In genomic region chr19:44999131-44999925, GRCh38 we compare ENCODE assay signal across 9 cellular contexts. TPM values are rescaled to one million over a fixed set of nuclear protein-coding genes. Genes with fewer than 3 reads are reported as not detected.
DNase-seq lines count a peak whose midpoint lies in the region; ATAC-seq and TF ChIP-seq lines count a peak whose summit lies in the region.
"Not testable (repeated sequence)": the region's sequence is repeated elsewhere in the genome, so short reads cannot be mapped to it uniquely, and the experiment has no call there.
"Had no signal": no experiment of that assay in that cellular context is flagged by ENCODE, and none has a peak within 500 bp of the region (broad histone marks: within the 10 kb centered on the region; RNA-seq: fewer than 3 reads in every experiment).

No MANE protein-coding gene starts in this region.

- not testable (repeated sequence) for H3K4me3 ChIP-seq in CD8-positive, alpha-beta T cell (ENCODE audit: low read depth, low read length); naive thymus-derived CD4-positive, alpha-beta T cell (ENCODE audit: low read length)
- peak overlapping the region; percentile 62 for H3K4me3 ChIP-seq in OCI-LY7 (ENCODE audit: low read depth, low read length, poor library complexity, severe bottlenecking)

- H3K9me3 Mint-ChIP-seq in CD8-positive, alpha-beta T cell; activated CD4-positive, alpha-beta memory T cell treated with anti-CD3 and anti-CD28 coated beads for 36 hours; central memory CD8-positive, alpha-beta T cell; naive thymus-derived CD4-positive, alpha-beta T cell: not testable (repeated sequence)

- DNase-seq in CD8-positive, alpha-beta T cell; activated CD4-positive, alpha-beta memory T cell treated with anti-CD3 and anti-CD28 coated beads for 36 hours; central memory CD8-positive, alpha-beta T cell (ENCODE audit: low spot score in 2 of 2); naive thymus-derived CD4-positive, alpha-beta T cell: not testable (repeated sequence)
- peak; percentile 88 for DNase-seq in OCI-LY7 (ENCODE audit: low spot score)

- POLR2A ChIA-PET in CD8-positive, alpha-beta T cell (lab: Charles Lee) = interaction anchor here (1.0 kb wide), 1 partner anchor 7 kb away, joined by 4 read pairs; no protein-coding TSS in a partner anchor
- POLR2A ChIA-PET in OCI-LY7 (lab: Charles Lee) = interaction anchor here (0.6 to 1.5 kb wide), 7 partner anchors 9 to 93 kb away, joined by 3 to 6 read pairs (median 4); partner anchors contain the start of gene CLASRP
- POLR2A ChIA-PET in activated CD4-positive, alpha-beta memory T cell treated with anti-CD3 and anti-CD28 coated beads for 36 hours (lab: Charles Lee) = interaction anchor here (0.6 to 0.7 kb wide), 2 partner anchors 39 to 144 kb away, joined by 3 read pairs; no protein-coding TSS in a partner anchor
- POLR2A ChIA-PET in naive thymus-derived CD4-positive, alpha-beta T cell (lab: Charles Lee) = interaction anchor here (1.6 to 3.0 kb wide), 2 partner anchors 40 to 42 kb away, joined by 5 to 18 read pairs; partner anchors contain the start of gene CLASRP

- H3K27ac Mint-ChIP-seq in CD8-positive, alpha-beta T cell = peak overlapping the region; percentile 37
- H3K27ac Mint-ChIP-seq in activated CD4-positive, alpha-beta memory T cell treated with anti-CD3 and anti-CD28 coated beads for 36 hours = peak overlapping the region; percentile 81
- H3K27ac Mint-ChIP-seq in central memory CD8-positive, alpha-beta T cell (ENCODE audit: low read depth) = peak overlapping the region; percentile 98
- H3K27ac Mint-ChIP-seq in naive thymus-derived CD4-positive, alpha-beta T cell = peak overlapping the region in 8 of 9 donors; percentile 23 to 99 (median 94)

- H2AFZ ChIP-seq in OCI-LY7 (ENCODE audit: low read length) = peak overlapping the region; percentile 48; the same call in 1 of the 2 replicates

- not testable (repeated sequence) for H4K20me1 ChIP-seq in OCI-LY7 (ENCODE audit: insufficient read depth, low read length)

- H3K27me3 ChIP-seq in CD8-positive, alpha-beta T cell (ENCODE audit: insufficient read depth, low read length); naive thymus-derived CD4-positive, alpha-beta T cell (ENCODE audit: control insufficient read depth in 2 of 2, insufficient read depth in 2 of 2, low read length in 2 of 2): not testable (repeated sequence)

- not testable (repeated sequence) for H3K36me3 ChIP-seq in CD8-positive, alpha-beta T cell (ENCODE audit: insufficient read depth, low read length); naive thymus-derived CD4-positive, alpha-beta T cell (ENCODE audit: control insufficient read depth in 2 of 3, insufficient read depth in 3 of 3, low read length in 3 of 3)
- H3K36me3 ChIP-seq in OCI-LY7 (ENCODE audit: insufficient read depth, low read length) = peaks cover 14% of the 10 kb centered on the region

- peaks cover 15% of the 10 kb centered on the region; the same call in 1 of the 2 replicates for H3K79me2 ChIP-seq in OCI-LY7 (ENCODE audit: insufficient read depth, low read depth, low read length)

- BruUV-seq in OCI-LY7 (replicated peaks; lab: Mats Ljungman, UMichigan) = not testable (repeated sequence)

- H3K4me1 Mint-ChIP-seq in CD8-positive, alpha-beta T cell (ENCODE audit: low read depth) = peaks cover 13% of the 10 kb centered on the region
- peaks cover 18% of the 10 kb centered on the region for H3K4me1 Mint-ChIP-seq in activated CD4-positive, alpha-beta memory T cell treated with anti-CD3 and anti-CD28 coated beads for 36 hours (ENCODE audit: low read depth)
- peaks cover 16% of the 10 kb centered on the region for H3K4me1 Mint-ChIP-seq in central memory CD8-positive, alpha-beta T cell
- H3K4me1 Mint-ChIP-seq in naive thymus-derived CD4-positive, alpha-beta T cell = peaks cover 6 to 25% (median 12%) of the 10 kb centered on the region in 7 donors

- ATAC-seq in CD8-positive, alpha-beta T cell; central memory CD8-positive, alpha-beta T cell (replicated peaks; ENCODE audit: extremely low read depth, poor library complexity, severe bottlenecking); naive thymus-derived CD4-positive, alpha-beta T cell: not testable (repeated sequence)

- TF ChIP-seq CTCF in CD8-positive, alpha-beta T cell (IDR thresholded peaks at IDR 0.05); OCI-LY7 (conservative IDR thresholded peaks at IDR 0.05; ENCODE audit: low read length): not testable (repeated sequence)

- CTCF ChIA-PET in CD8-positive, alpha-beta T cell (lab: Charles Lee) = interaction anchor here (0.9 kb wide), 1 partner anchor 61 kb away, joined by 3 read pairs; no protein-coding TSS in a partner anchor
- CTCF ChIA-PET in OCI-LY7 (lab: Charles Lee; ENCODE audit: unreplicated experiment) = interaction anchor here (0.5 kb wide), 1 partner anchor 132 kb away, joined by 3 read pairs; no protein-coding TSS in a partner anchor
- CTCF ChIA-PET in activated CD4-positive, alpha-beta memory T cell treated with anti-CD3 and anti-CD28 coated beads for 36 hours (lab: Charles Lee) = interaction anchor here (1.8 to 2.0 kb wide), 2 partner anchors 10 to 60 kb away, joined by 9 read pairs; no protein-coding TSS in a partner anchor
- CTCF ChIA-PET in naive thymus-derived CD4-positive, alpha-beta T cell (lab: Charles Lee) = interaction anchor here (0.6 to 1.1 kb wide), 2 partner anchors 9 to 20 kb away, joined by 3 read pairs; no protein-coding TSS in a partner anchor

- peaks cover 10% of the 10 kb centered on the region for H3K4me1 ChIP-seq in CD8-positive, alpha-beta T cell (ENCODE audit: insufficient read depth, low read length)
- peaks cover 70% of the 10 kb centered on the region for H3K4me1 ChIP-seq in OCI-LY7 (ENCODE audit: insufficient read depth, low read length, poor library complexity, severe bottlenecking)
- peaks cover 8 to 13% of the 10 kb centered on the region in 2 donors for H3K4me1 ChIP-seq in naive thymus-derived CD4-positive, alpha-beta T cell (ENCODE audit: control insufficient read depth in 2 of 2, insufficient read depth in 2 of 2, low read length in 2 of 2)

- not testable (repeated sequence) for H3K27ac ChIP-seq in CD8-positive, alpha-beta T cell (ENCODE audit: low read depth, low read length); naive thymus-derived CD4-positive, alpha-beta T cell (ENCODE audit: low read depth, low read length)
- H3K27ac ChIP-seq in OCI-LY7 (ENCODE audit: low read depth, low read length, poor library complexity, severe bottlenecking) = peak overlapping the region; percentile 96

- H3K9me3 ChIP-seq in CD8-positive, alpha-beta T cell (ENCODE audit: low read length); OCI-LY7 (ENCODE audit: low read length); naive thymus-derived CD4-positive, alpha-beta T cell (ENCODE audit: control insufficient read depth in 2 of 3, low read length in 3 of 3): not testable (repeated sequence)

- not testable (repeated sequence) for H3K9me2 ChIP-seq in OCI-LY7 (ENCODE audit: insufficient read depth, low read length)

- H3K36me3 Mint-ChIP-seq in CD8-positive, alpha-beta T cell; activated CD4-positive, alpha-beta memory T cell treated with anti-CD3 and anti-CD28 coated beads for 36 hours; naive thymus-derived CD4-positive, alpha-beta T cell: not testable (repeated sequence)
- H3K36me3 Mint-ChIP-seq in central memory CD8-positive, alpha-beta T cell (ENCODE audit: insufficient read depth) = peaks cover 33% of the 10 kb centered on the region

- intact Hi-C loops in CD8-positive, alpha-beta T cell (cut with DNase I, micrococcal nuclease); activated CD4-positive, alpha-beta memory T cell treated with anti-CD3 and anti-CD28 coated beads for 36 hours (cut with micrococcal nuclease); naive thymus-derived CD4-positive, alpha-beta T cell (cut with micrococcal nuclease): not testable (repeated sequence)
- intact Hi-C loops in OCI-LY7 (cut with micrococcal nuclease; ENCODE audit: unreplicated experiment) = loop anchor here (1.0 to 5.0 kb wide), 4 partner anchors 17 to 138 kb away; partner anchors contain the start of genes GEMIN7 and ZNF296

- H3K4me2 ChIP-seq in OCI-LY7 (ENCODE audit: low read length) = peak overlapping the region; percentile 92

- H3K27me3 Mint-ChIP-seq in CD8-positive, alpha-beta T cell (ENCODE audit: low read depth); activated CD4-positive, alpha-beta memory T cell treated with anti-CD3 and anti-CD28 coated beads for 36 hours; central memory CD8-positive, alpha-beta T cell; naive thymus-derived CD4-positive, alpha-beta T cell: not testable (repeated sequence)

- H3K4me3 Mint-ChIP-seq in CD8-positive, alpha-beta T cell; activated CD4-positive, alpha-beta memory T cell treated with anti-CD3 and anti-CD28 coated beads for 36 hours: not testable (repeated sequence)
- peak overlapping the region; percentile 25 for H3K4me3 Mint-ChIP-seq in central memory CD8-positive, alpha-beta T cell
- peak overlapping the region in 4 of 10 donors; percentile 16 to 95 (median 71) for H3K4me3 Mint-ChIP-seq in naive thymus-derived CD4-positive, alpha-beta T cell

RNA-seq across cellular contexts. Expression of gene RELB, which starts 1.9 kb away (rescaled TPM):
- 100 to 1,000 TPM; 168 to 179 TPM for total RNA-seq in CD8-positive, alpha-beta T cell
- total RNA-seq in OCI-LY7 (2014; rRNA removed; shearing (Covaris generic)) = 36.4 and 36.9 TPM in 2 replicates
- 51.1 and 61.7 TPM in 2 replicates for total RNA-seq in OCI-LY7 (2022)
- total RNA-seq in activated CD4-positive, alpha-beta memory T cell treated with anti-CD3 and anti-CD28 coated beads for 36 hours = 10 to 100 TPM; 62.4 to 63.1 TPM
- 10 to 100 TPM; 30.7 to 87.3 (median 71.3) TPM for total RNA-seq in naive thymus-derived CD4-positive, alpha-beta T cell
- polyA plus RNA-seq in naive thymus-derived CD4-positive, alpha-beta T cell = 10 to 100 TPM; 13.4 to 14.7 TPM

RNA-seq across cellular contexts. Expression of gene CLASRP, which starts 39.5 kb away (rescaled TPM):
- total RNA-seq in CD8-positive, alpha-beta T cell = 100 to 1,000 TPM; 144 to 153 TPM
- total RNA-seq in OCI-LY7 (2014; rRNA removed; shearing (Covaris generic)) = 142 and 152 TPM in 2 replicates
- 166 and 181 TPM in 2 replicates for total RNA-seq in OCI-LY7 (2022)
- total RNA-seq in activated CD4-positive, alpha-beta memory T cell treated with anti-CD3 and anti-CD28 coated beads for 36 hours = 10 to 100 TPM; 89.6 to 98.4 TPM
- 100 to 1,000 TPM in 4 of 5 experiments, 10 to 100 TPM in 1; 94.7 to 185 (median 163) TPM for total RNA-seq in naive thymus-derived CD4-positive, alpha-beta T cell
- polyA plus RNA-seq in naive thymus-derived CD4-positive, alpha-beta T cell = 10 to 100 TPM in 1 of 2 donors, 1 to 10 TPM in 1; 3.6 to 10.8 TPM

RNA-seq across cellular contexts. Expression of gene CLPTM1, which starts 44.1 kb away (rescaled TPM):
- total RNA-seq in CD8-positive, alpha-beta T cell = 100 to 1,000 TPM; 108 to 113 TPM
- 32.2 and 34.0 TPM in 2 replicates for total RNA-seq in OCI-LY7 (2014; rRNA removed; shearing (Covaris generic))
- total RNA-seq in OCI-LY7 (2022) = 70.3 and 86.3 TPM in 2 replicates
- total RNA-seq in activated CD4-positive, alpha-beta memory T cell treated with anti-CD3 and anti-CD28 coated beads for 36 hours = 10 to 100 TPM; 43.9 to 45.0 TPM
- 10 to 100 TPM; 68.4 to 83.3 (median 76.8) TPM for total RNA-seq in naive thymus-derived CD4-positive, alpha-beta T cell
- 10 to 100 TPM; 11.7 to 25.6 TPM for polyA plus RNA-seq in naive thymus-derived CD4-positive, alpha-beta T cell

RNA-seq across cellular contexts. Expression of gene APOC2, which starts 53.5 kb away (rescaled TPM):
- not detected for total RNA-seq in CD8-positive, alpha-beta T cell
- 0.35 TPM in 1 of 2 replicates, not detected in the other for total RNA-seq in OCI-LY7 (2014; rRNA removed; shearing (Covaris generic))
- total RNA-seq in OCI-LY7 (2022) = not detected in 2 replicates
- not detected for total RNA-seq in activated CD4-positive, alpha-beta memory T cell treated with anti-CD3 and anti-CD28 coated beads for 36 hours
- 1 to 10 TPM in 1 of 5 experiments, not detected in 4; 1.7 TPM for total RNA-seq in naive thymus-derived CD4-positive, alpha-beta T cell
- polyA plus RNA-seq in naive thymus-derived CD4-positive, alpha-beta T cell = not detected
- total RNA-seq: A673, Daoy, GM23248, Right ventricle myocardium superior had no signal
- polyA plus RNA-seq: GM23248 had no signal

RNA-seq across cellular contexts. Expression of gene APOC4, which starts 57.3 kb away (rescaled TPM):
- not detected for total RNA-seq in CD8-positive, alpha-beta T cell
- not detected in 2 replicates for total RNA-seq in OCI-LY7 (2014; rRNA removed; shearing (Covaris generic))
- not detected in 2 replicates for total RNA-seq in OCI-LY7 (2022)
- total RNA-seq in activated CD4-positive, alpha-beta memory T cell treated with anti-CD3 and anti-CD28 coated beads for 36 hours = not detected
- not detected for total RNA-seq in naive thymus-derived CD4-positive, alpha-beta T cell
- polyA plus RNA-seq in naive thymus-derived CD4-positive, alpha-beta T cell = not detected
- total RNA-seq: A673, Daoy, GM23248, Right ventricle myocardium superior had no signal
- polyA plus RNA-seq: GM23248 had no signal

Comparison
In these comparisons a context has a peak if more than half of its experiments do, and no peak if none do; other contexts are left out.
1. H3K27ac Mint-ChIP-seq: peak in every context shown above with its lines; median percentile 98 in central memory CD8-positive, alpha-beta T cell; 94 in naive thymus-derived CD4-positive, alpha-beta T cell; 81 in activated CD4-positive, alpha-beta memory T cell treated with anti-CD3 and anti-CD28 coated beads for 36 hours; 37 in CD8-positive, alpha-beta T cell.